10 cellular contexts compared by ENCODE assay signal in the genomic region with DNA sequence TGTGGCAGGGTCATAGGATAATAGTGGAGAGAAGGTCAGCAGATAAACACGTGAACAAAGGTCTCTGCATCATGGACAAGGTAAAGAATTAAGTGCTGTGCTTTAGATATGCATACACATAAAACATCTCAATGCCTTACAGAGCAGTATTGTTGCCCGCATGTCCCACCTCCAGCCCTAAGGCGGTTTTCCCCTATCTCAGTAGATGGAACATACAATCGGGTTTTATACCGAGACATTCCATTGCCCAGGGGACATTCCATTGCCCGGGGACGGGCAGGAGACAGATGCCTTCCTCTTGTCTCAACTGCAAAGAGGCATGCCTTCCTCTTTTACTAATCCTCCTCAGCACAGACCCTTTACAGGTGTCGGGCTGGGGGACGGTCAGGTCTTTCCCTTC. TPM values are rescaled to one million over a fixed set of nuclear protein-coding genes. Genes with fewer than 3 reads are reported as not detected.
A peak's percentile ranks its signal among the peaks of the same experiment; 100 is the strongest.
DNase-seq lines count a peak whose midpoint lies in the region; ATAC-seq, FAIRE-seq and TF ChIP-seq lines count a peak whose summit lies in the region.
"Not testable (repeated sequence)": the region's sequence is repeated elsewhere in the genome, so short reads cannot be mapped to it uniquely, and the experiment has no call there.
"Had no signal": no experiment of that assay in that cellular context is flagged by ENCODE, and none has a peak within 500 bp of the region (broad histone marks: within the 10 kb centered on the region; RNA-seq: fewer than 3 reads in every experiment).

No MANE protein-coding gene starts in this region.

- H3K4me1 Mint-ChIP-seq in type B pancreatic cell (ENCODE audit: unreplicated experiment): not testable (repeated sequence)

- CTCF ChIA-PET in HepG2 (lab: Yijun Ruan, JAX; ENCODE audit: low intra/inter-chr PET ratio, low total read pairs): interaction anchor here (1.4 kb wide), 1 partner anchor 67 kb away, joined by 5 read pairs; no protein-coding TSS in a partner anchor

- FAIRE-seq in HepG2 (lab: Jason Lieb, UNC): not testable (repeated sequence)

- not testable (repeated sequence) for H2BK12ac ChIP-seq in trophoblast cell (ENCODE audit: low read length)

- POLR2A ChIA-PET in HepG2 (lab: Yijun Ruan, JAX): not testable (repeated sequence)

- not testable (repeated sequence) for H3K27me3 Mint-ChIP-seq in type B pancreatic cell

- DNase-seq in ELF-1 (ENCODE audit: low read depth, low spot score) (peak; percentile 69), SK-MEL-5 (ENCODE audit: low read depth, low spot score) (peak; percentile 84), foreskin melanocyte (peak; percentile 26), trophoblast cell (peak; percentile 81 to 89)
- not testable (repeated sequence) for DNase-seq in HepG2 (ENCODE audit: low spot score); type B pancreatic cell (ENCODE audit: extremely low spot score, unreplicated experiment)

- H3K79me2 ChIP-seq in HepG2 (ENCODE audit: insufficient read depth, low read length); trophoblast cell (ENCODE audit: control insufficient read depth, insufficient read depth, low read length, poor library complexity): not testable (repeated sequence)

- H4K91ac ChIP-seq in trophoblast cell (ENCODE audit: low read depth, low read length): not testable (repeated sequence)

- not testable (repeated sequence) for H4K20me1 ChIP-seq in HepG2 (ENCODE audit: insufficient read depth, low read length)

- H4K8ac ChIP-seq in trophoblast cell (ENCODE audit: low read depth, low read length): not testable (repeated sequence)

- H3K4ac ChIP-seq in trophoblast cell (ENCODE audit: low read depth, low read length): not testable (repeated sequence)

- not testable (repeated sequence) for BruUV-seq in HepG2 (replicated peaks; lab: Mats Ljungman, UMichigan)

- H2BK5ac ChIP-seq in trophoblast cell (ENCODE audit: low read depth, low read length, poor library complexity): not testable (repeated sequence)

- in situ Hi-C loops in SK-MEL-5 (cut with HindIII; ENCODE audit: low pct_unique_long_range_greater_than_20kb, low sequenced_read_pairs); HepG2 (cut with HindIII; ENCODE audit: extremely low pct_ligation_motif_present, low pct_unique_long_range_greater_than_20kb): not testable (repeated sequence)

- not testable (repeated sequence) for H4K12ac ChIP-seq in trophoblast cell (ENCODE audit: low read depth, low read length)

- H3K18ac ChIP-seq in trophoblast cell (ENCODE audit: low read length): not testable (repeated sequence)

- H2BK120ac ChIP-seq in trophoblast cell (ENCODE audit: insufficient read depth, low read length, poor library complexity): not testable (repeated sequence)

- H2AFZ ChIP-seq in HepG2 (ENCODE audit: low read length); trophoblast cell (ENCODE audit: insufficient read depth, low read length, poor library complexity): not testable (repeated sequence)

- not testable (repeated sequence) for H3K23ac ChIP-seq in trophoblast cell (ENCODE audit: low read length)

- H3K4me3 Mint-ChIP-seq in type B pancreatic cell: peak overlapping the region; percentile 61

- intact Hi-C loops in HepG2 (cut with micrococcal nuclease; ENCODE audit: unreplicated experiment): not testable (repeated sequence)

- H3K27me3 ChIP-seq in HepG2 (ENCODE audit: control insufficient read depth in 1 of 2, insufficient read depth in 2 of 2, low read length in 2 of 2): peaks cover 0 to 13% of the 10 kb centered on the region in 2 experiments; a peak in 1 of 5 replicates
- H3K27me3 ChIP-seq in trophoblast cell (ENCODE audit: insufficient read depth, low read length): not testable (repeated sequence)

- H3K9me3 ChIP-seq in HepG2 (ENCODE audit: low read length); trophoblast cell (ENCODE audit: insufficient read depth, low read depth, low read length): not testable (repeated sequence)

- peaks cover 18% of the 10 kb centered on the region for H3K4me1 ChIP-seq in HepG2 (ENCODE audit: insufficient read depth, low read length)
- not testable (repeated sequence) for H3K4me1 ChIP-seq in trophoblast cell (ENCODE audit: control insufficient read depth in 1 of 2, insufficient read depth in 2 of 2, low read length in 2 of 2)

- H3K27ac Mint-ChIP-seq in type B pancreatic cell: peak overlapping the region; percentile 89

- not testable (repeated sequence) for TF ChIP-seq CTCF in HepG2 (CRISPR knock-in tag; IDR thresholded peaks at IDR 0.05); type B pancreatic cell (conservative IDR thresholded peaks at IDR 0.05)

- not testable (repeated sequence) for TF ChIP-seq EP300 in HepG2 (IDR thresholded peaks at IDR 0.05; ENCODE audit: low read depth in 2 of 2, low read length in 2 of 2); HepG2 (CRISPR knock-in tag; IDR thresholded peaks at IDR 0.05; ENCODE audit: borderline replicate concordance)

- not testable (repeated sequence) for TF ChIP-seq POLR2A in HepG2 (IDR thresholded peaks at IDR 0.05; ENCODE audit: insufficient read depth in 1 of 2, low read depth in 2 of 2, low read length in 2 of 2)

- not testable (repeated sequence) for H3K14ac ChIP-seq in trophoblast cell (ENCODE audit: low read length)

- 7% methylated on average over 9 of the region's 9 CpGs for WGBS in HepG2 (ENCODE audit: low lambda C conversion rate)
- no CpG with 5 or more reads among the region's 9 CpGs for WGBS in trophoblast cell (ENCODE audit: extremely low coverage, insufficient coverage, insufficient read length)

- not testable (repeated sequence) for ATAC-seq in HepG2

- H3K79me1 ChIP-seq in trophoblast cell (ENCODE audit: low read length): peaks cover 13% of the 10 kb centered on the region

- not testable (repeated sequence) for H3K9me3 Mint-ChIP-seq in type B pancreatic cell

- H3K27ac ChIP-seq in HepG2 (ENCODE audit: extremely low read length, insufficient read depth, low read length); trophoblast cell (ENCODE audit: low read depth, low read length): not testable (repeated sequence)

- H3K4me3 ChIP-seq in HepG2 (replicated peaks in 1 of 3; ENCODE audit: insufficient read depth in 1 of 3, low read depth in 2 of 3, low read length in 3 of 3); trophoblast cell (ENCODE audit: low read depth, low read length): not testable (repeated sequence)

- H2AK5ac ChIP-seq in trophoblast cell (ENCODE audit: low read length): not testable (repeated sequence)

- not testable (repeated sequence) for H3K36me3 Mint-ChIP-seq in type B pancreatic cell

- H3K9ac ChIP-seq in HepG2 (ENCODE audit: insufficient read depth, low read depth, low read length); trophoblast cell (ENCODE audit: low read length): not testable (repeated sequence)

- peak overlapping the region; percentile 27; the same call in 1 of the 2 replicates for H3K4me2 ChIP-seq in HepG2 (ENCODE audit: low read depth, low read length)
- not testable (repeated sequence) for H3K4me2 ChIP-seq in trophoblast cell (ENCODE audit: low read length)

- not testable (repeated sequence) for H3K36me3 ChIP-seq in HepG2 (replicated peaks in 1 of 2; ENCODE audit: control insufficient read depth in 1 of 2, insufficient read depth in 2 of 2, low read length in 2 of 2); trophoblast cell (ENCODE audit: control insufficient read depth in 1 of 2, insufficient read depth in 2 of 2, low read length in 2 of 2)

- not testable (repeated sequence) for TF ChIP-seq RAD21 in HepG2 (CRISPR knock-in tag; IDR thresholded peaks at IDR 0.05)

RNA-seq across cellular contexts. Expression of a gene that starts 4.1 kb away (rescaled TPM):
- total RNA-seq in SK-MEL-5 (2014; rRNA removed; shearing (Covaris generic)): 125 and 127 TPM in 2 replicates
- polyA plus RNA-seq in SK-MEL-5 (2015; cell fraction: cytosol; rRNA removed): 178 and 189 TPM in 2 replicates
- polyA plus RNA-seq in SK-MEL-5 (2015; cell fraction: nucleus; rRNA removed): 154 and 177 TPM in 2 replicates
- 30.3 and 32.1 TPM in 2 replicates for total RNA-seq in HepG2 (2016; rRNA removed; fragmentation: Illumina TruSeq; extraction: Trizol)
- total RNA-seq in HepG2 (2016; cell fraction: cytosol; rRNA removed; fragmentation: Illumina TruSeq; extraction: Trizol; ENCODE audit: low read depth): 19.4 and 22.8 TPM in 2 replicates
- total RNA-seq in HepG2 (2016; cell fraction: insoluble cytoplasmic fraction; rRNA removed; fragmentation: Illumina TruSeq; extraction: Trizol): 31.0 and 32.4 TPM in 2 replicates
- 23.0 and 24.2 TPM in 2 replicates for total RNA-seq in HepG2 (2016; cell fraction: membrane; rRNA removed; fragmentation: Illumina TruSeq; extraction: Trizol)
- total RNA-seq in HepG2 (2016; cell fraction: nucleus; rRNA removed; fragmentation: Illumina TruSeq; extraction: Trizol): 15.6 and 16.2 TPM in 2 replicates
- 48.7 and 55.5 TPM in 2 replicates for polyA plus RNA-seq in HepG2 (2011; rRNA removed)
- 24.5 and 32.1 TPM in 2 replicates for polyA plus RNA-seq in HepG2 (2011; cell fraction: cytosol; rRNA removed)
- 33.9 and 36.3 TPM in 2 replicates for polyA plus RNA-seq in HepG2 (2011; cell fraction: nucleus; rRNA removed)
- 23.0 and 27.6 TPM in 2 replicates for polyA plus RNA-seq in HepG2 (2012)
- 12.3 and 13.4 TPM in 2 replicates for polyA plus RNA-seq in HepG2 (2016; cell fraction: cytosol; fragmentation: Illumina TruSeq; extraction: Trizol; ENCODE audit: low read depth)
- 42.6 and 42.9 TPM in 2 replicates for polyA plus RNA-seq in HepG2 (2016; cell fraction: insoluble cytoplasmic fraction; fragmentation: Illumina TruSeq; extraction: Trizol; ENCODE audit: low read depth)
- polyA plus RNA-seq in HepG2 (2016; cell fraction: membrane; fragmentation: Illumina TruSeq; extraction: Trizol; ENCODE audit: low read depth): 17.8 TPM in 2 replicates
- polyA plus RNA-seq in HepG2 (2016; cell fraction: nucleus; fragmentation: Illumina TruSeq; extraction: Trizol; ENCODE audit: insufficient read depth, low read depth): 39.3 and 39.8 TPM in 2 replicates
- 49.6 and 51.5 TPM in 2 replicates for polyA minus RNA-seq in HepG2 (2011; rRNA and poly(A)+ RNA removed; ENCODE audit: low replicate concordance)
- 11.9 and 14.9 TPM in 2 replicates for polyA minus RNA-seq in HepG2 (2011; cell fraction: cytosol; rRNA and poly(A)+ RNA removed)
- polyA minus RNA-seq in HepG2 (2011; cell fraction: nucleus; rRNA and poly(A)+ RNA removed): 5.7 and 11.1 TPM in 2 replicates
- 40.2 and 42.5 TPM in 2 replicates for polyA plus RNA-seq in trophoblast cell (2013)
- total RNA-seq in type B pancreatic cell (ENCODE audit: low replicate concordance): 50.9 and 55.0 TPM in 2 replicates

RNA-seq across cellular contexts. Expression of a gene that starts 32.2 kb away (rescaled TPM):
- total RNA-seq in SK-MEL-5 (2014; rRNA removed; shearing (Covaris generic)): 0.24 and 0.71 TPM in 2 replicates
- polyA plus RNA-seq in SK-MEL-5 (2015; cell fraction: cytosol; rRNA removed): 0.46 TPM in 1 of 2 replicates, not detected in the other
- polyA plus RNA-seq in SK-MEL-5 (2015; cell fraction: nucleus; rRNA removed): not detected in 2 replicates
- 2.5 and 2.8 TPM in 2 replicates for total RNA-seq in HepG2 (2016; rRNA removed; fragmentation: Illumina TruSeq; extraction: Trizol)
- 0.71 and 0.79 TPM in 2 replicates for total RNA-seq in HepG2 (2016; cell fraction: cytosol; rRNA removed; fragmentation: Illumina TruSeq; extraction: Trizol; ENCODE audit: low read depth)
- total RNA-seq in HepG2 (2016; cell fraction: insoluble cytoplasmic fraction; rRNA removed; fragmentation: Illumina TruSeq; extraction: Trizol): 2.8 and 3.0 TPM in 2 replicates
- 1.1 TPM in 2 replicates for total RNA-seq in HepG2 (2016; cell fraction: membrane; rRNA removed; fragmentation: Illumina TruSeq; extraction: Trizol)
- total RNA-seq in HepG2 (2016; cell fraction: nucleus; rRNA removed; fragmentation: Illumina TruSeq; extraction: Trizol): 1.1 and 1.7 TPM in 2 replicates
- polyA plus RNA-seq in HepG2 (2011; rRNA removed): 10.4 and 19.6 TPM in 2 replicates
- polyA plus RNA-seq in HepG2 (2011; cell fraction: cytosol; rRNA removed): 11.0 and 15.5 TPM in 2 replicates
- 4.8 and 7.9 TPM in 2 replicates for polyA plus RNA-seq in HepG2 (2011; cell fraction: nucleus; rRNA removed)
- 9.7 and 16.5 TPM in 2 replicates for polyA plus RNA-seq in HepG2 (2012)
- 0.90 and 1.2 TPM in 2 replicates for polyA plus RNA-seq in HepG2 (2016; cell fraction: cytosol; fragmentation: Illumina TruSeq; extraction: Trizol; ENCODE audit: low read depth)
- polyA plus RNA-seq in HepG2 (2016; cell fraction: insoluble cytoplasmic fraction; fragmentation: Illumina TruSeq; extraction: Trizol; ENCODE audit: low read depth): 4.1 and 5.5 TPM in 2 replicates
- polyA plus RNA-seq in HepG2 (2016; cell fraction: membrane; fragmentation: Illumina TruSeq; extraction: Trizol; ENCODE audit: low read depth): 1.00 and 1.2 TPM in 2 replicates
- 1.8 and 2.8 TPM in 2 replicates for polyA plus RNA-seq in HepG2 (2016; cell fraction: nucleus; fragmentation: Illumina TruSeq; extraction: Trizol; ENCODE audit: insufficient read depth, low read depth)
- polyA minus RNA-seq in HepG2 (2011; rRNA and poly(A)+ RNA removed; ENCODE audit: low replicate concordance): 9.9 TPM in 1 of 2 replicates, not detected in the other
- polyA minus RNA-seq in HepG2 (2011; cell fraction: cytosol; rRNA and poly(A)+ RNA removed): 3.8 and 7.9 TPM in 2 replicates
- 2.4 and 5.2 TPM in 2 replicates for polyA minus RNA-seq in HepG2 (2011; cell fraction: nucleus; rRNA and poly(A)+ RNA removed)
- polyA plus RNA-seq in trophoblast cell (2013): 0.11 TPM in 2 replicates
- total RNA-seq in type B pancreatic cell (ENCODE audit: low replicate concordance): 0.60 and 1.6 TPM in 2 replicates
- total RNA-seq: CD4-positive, alpha-beta T cell; CD8-positive, alpha-beta memory T cell; Daoy had no signal
- polyA plus RNA-seq: CD14-positive monocyte; CD8-positive, alpha-beta memory T cell had no signal

RNA-seq across cellular contexts. Expression of a gene that starts 37.8 kb away (rescaled TPM):
- 4.2 and 4.4 TPM in 2 replicates for total RNA-seq in SK-MEL-5 (2014; rRNA removed; shearing (Covaris generic))
- 2.6 and 4.1 TPM in 2 replicates for polyA plus RNA-seq in SK-MEL-5 (2015; cell fraction: cytosol; rRNA removed)
- 122 and 139 TPM in 2 replicates for polyA plus RNA-seq in SK-MEL-5 (2015; cell fraction: nucleus; rRNA removed)
- 1.9 and 9.5 TPM in 2 replicates for total RNA-seq in HepG2 (2016; rRNA removed; fragmentation: Illumina TruSeq; extraction: Trizol)
- 2.5 and 4.8 TPM in 2 replicates for total RNA-seq in HepG2 (2016; cell fraction: cytosol; rRNA removed; fragmentation: Illumina TruSeq; extraction: Trizol; ENCODE audit: low read depth)
- 3.0 and 10.9 TPM in 2 replicates for total RNA-seq in HepG2 (2016; cell fraction: insoluble cytoplasmic fraction; rRNA removed; fragmentation: Illumina TruSeq; extraction: Trizol)
- total RNA-seq in HepG2 (2016; cell fraction: membrane; rRNA removed; fragmentation: Illumina TruSeq; extraction: Trizol): 2.5 and 4.3 TPM in 2 replicates
- 18.5 and 22.1 TPM in 2 replicates for total RNA-seq in HepG2 (2016; cell fraction: nucleus; rRNA removed; fragmentation: Illumina TruSeq; extraction: Trizol)
- polyA plus RNA-seq in HepG2 (2011; rRNA removed): 51.2 and 59.3 TPM in 2 replicates
- 10.0 and 13.7 TPM in 2 replicates for polyA plus RNA-seq in HepG2 (2011; cell fraction: cytosol; rRNA removed)
- 463 and 502 TPM in 2 replicates for polyA plus RNA-seq in HepG2 (2011; cell fraction: nucleus; rRNA removed)
- 30.3 and 36.9 TPM in 2 replicates for polyA plus RNA-seq in HepG2 (2012)
- 0.27 and 0.43 TPM in 2 replicates for polyA plus RNA-seq in HepG2 (2016; cell fraction: cytosol; fragmentation: Illumina TruSeq; extraction: Trizol; ENCODE audit: low read depth)
- polyA plus RNA-seq in HepG2 (2016; cell fraction: insoluble cytoplasmic fraction; fragmentation: Illumina TruSeq; extraction: Trizol; ENCODE audit: low read depth): 2.5 and 2.6 TPM in 2 replicates
- 0.88 and 2.6 TPM in 2 replicates for polyA plus RNA-seq in HepG2 (2016; cell fraction: membrane; fragmentation: Illumina TruSeq; extraction: Trizol; ENCODE audit: low read depth)
- 92.7 and 95.3 TPM in 2 replicates for polyA plus RNA-seq in HepG2 (2016; cell fraction: nucleus; fragmentation: Illumina TruSeq; extraction: Trizol; ENCODE audit: insufficient read depth, low read depth)
- polyA minus RNA-seq in HepG2 (2011; rRNA and poly(A)+ RNA removed; ENCODE audit: low replicate concordance): 42.0 and 56.1 TPM in 2 replicates
- 3.3 and 3.7 TPM in 2 replicates for polyA minus RNA-seq in HepG2 (2011; cell fraction: cytosol; rRNA and poly(A)+ RNA removed)
- polyA minus RNA-seq in HepG2 (2011; cell fraction: nucleus; rRNA and poly(A)+ RNA removed): 83.4 and 89.9 TPM in 2 replicates
- 11.9 and 12.1 TPM in 2 replicates for polyA plus RNA-seq in trophoblast cell (2013)
- 25.8 and 42.2 TPM in 2 replicates for total RNA-seq in type B pancreatic cell (ENCODE audit: low replicate concordance)

RNA-seq across cellular contexts. Expression of a gene that starts 42.5 kb away (rescaled TPM):
- total RNA-seq in SK-MEL-5 (2014; rRNA removed; shearing (Covaris generic)): 42.9 and 45.2 TPM in 2 replicates
- 53.2 and 61.3 TPM in 2 replicates for polyA plus RNA-seq in SK-MEL-5 (2015; cell fraction: cytosol; rRNA removed)
- 13.6 and 20.1 TPM in 2 replicates for polyA plus RNA-seq in SK-MEL-5 (2015; cell fraction: nucleus; rRNA removed)
- total RNA-seq in HepG2 (2016; rRNA removed; fragmentation: Illumina TruSeq; extraction: Trizol) (40.9 and 50.9 TPM in 2 replicates), type B pancreatic cell (ENCODE audit: low replicate concordance) (35.4 and 40.4 TPM in 2 replicates)
- total RNA-seq in HepG2 (2016; cell fraction: cytosol; rRNA removed; fragmentation: Illumina TruSeq; extraction: Trizol; ENCODE audit: low read depth): 30.5 and 31.6 TPM in 2 replicates
- total RNA-seq in HepG2 (2016; cell fraction: insoluble cytoplasmic fraction; rRNA removed; fragmentation: Illumina TruSeq; extraction: Trizol): 39.2 and 48.3 TPM in 2 replicates
- 58.9 and 62.5 TPM in 2 replicates for total RNA-seq in HepG2 (2016; cell fraction: membrane; rRNA removed; fragmentation: Illumina TruSeq; extraction: Trizol)
- 26.1 and 35.8 TPM in 2 replicates for total RNA-seq in HepG2 (2016; cell fraction: nucleus; rRNA removed; fragmentation: Illumina TruSeq; extraction: Trizol)
- polyA plus RNA-seq in HepG2 (2011; rRNA removed): 49.9 and 59.1 TPM in 2 replicates
- 62.8 and 77.2 TPM in 2 replicates for polyA plus RNA-seq in HepG2 (2011; cell fraction: cytosol; rRNA removed)
- polyA plus RNA-seq in HepG2 (2011; cell fraction: nucleus; rRNA removed): 15.6 and 21.2 TPM in 2 replicates
- polyA plus RNA-seq in HepG2 (2012): 51.5 and 51.6 TPM in 2 replicates
- 34.8 and 36.6 TPM in 2 replicates for polyA plus RNA-seq in HepG2 (2016; cell fraction: cytosol; fragmentation: Illumina TruSeq; extraction: Trizol; ENCODE audit: low read depth)
- 49.7 and 50.5 TPM in 2 replicates for polyA plus RNA-seq in HepG2 (2016; cell fraction: insoluble cytoplasmic fraction; fragmentation: Illumina TruSeq; extraction: Trizol; ENCODE audit: low read depth)
- polyA plus RNA-seq in HepG2 (2016; cell fraction: membrane; fragmentation: Illumina TruSeq; extraction: Trizol; ENCODE audit: low read depth): 63.1 and 68.7 TPM in 2 replicates
- 55.7 and 65.1 TPM in 2 replicates for polyA plus RNA-seq in HepG2 (2016; cell fraction: nucleus; fragmentation: Illumina TruSeq; extraction: Trizol; ENCODE audit: insufficient read depth, low read depth)
- polyA minus RNA-seq in HepG2 (2011; rRNA and poly(A)+ RNA removed; ENCODE audit: low replicate concordance): 106 and 114 TPM in 2 replicates
- 28.1 and 40.9 TPM in 2 replicates for polyA minus RNA-seq in HepG2 (2011; cell fraction: cytosol; rRNA and poly(A)+ RNA removed)
- polyA minus RNA-seq in HepG2 (2011; cell fraction: nucleus; rRNA and poly(A)+ RNA removed): 16.2 and 24.0 TPM in 2 replicates
- 19.5 and 20.3 TPM in 2 replicates for polyA plus RNA-seq in trophoblast cell (2013)

RNA-seq across cellular contexts. Expression of a gene that starts 54.8 kb away (rescaled TPM):
- 0.05 and 0.29 TPM in 2 replicates for total RNA-seq in SK-MEL-5 (2014; rRNA removed; shearing (Covaris generic))
- polyA plus RNA-seq in SK-MEL-5 (2015; cell fraction: cytosol; rRNA removed): 1.1 and 1.9 TPM in 2 replicates
- 5.8 and 9.9 TPM in 2 replicates for polyA plus RNA-seq in SK-MEL-5 (2015; cell fraction: nucleus; rRNA removed)
- total RNA-seq in HepG2 (2016; rRNA removed; fragmentation: Illumina TruSeq; extraction: Trizol): 6.7 and 14.5 TPM in 2 replicates
- 2.7 and 3.5 TPM in 2 replicates for total RNA-seq in HepG2 (2016; cell fraction: cytosol; rRNA removed; fragmentation: Illumina TruSeq; extraction: Trizol; ENCODE audit: low read depth)
- 6.0 and 11.8 TPM in 2 replicates for total RNA-seq in HepG2 (2016; cell fraction: insoluble cytoplasmic fraction; rRNA removed; fragmentation: Illumina TruSeq; extraction: Trizol)
- 4.7 and 5.3 TPM in 2 replicates for total RNA-seq in HepG2 (2016; cell fraction: membrane; rRNA removed; fragmentation: Illumina TruSeq; extraction: Trizol)
- total RNA-seq in HepG2 (2016; cell fraction: nucleus; rRNA removed; fragmentation: Illumina TruSeq; extraction: Trizol): 15.9 and 16.0 TPM in 2 replicates
- polyA plus RNA-seq in HepG2 (2011; rRNA removed): 24.1 and 36.3 TPM in 2 replicates
- 12.1 and 13.8 TPM in 2 replicates for polyA plus RNA-seq in HepG2 (2011; cell fraction: cytosol; rRNA removed)
- 99.7 and 101 TPM in 2 replicates for polyA plus RNA-seq in HepG2 (2011; cell fraction: nucleus; rRNA removed)
- 13.7 and 18.1 TPM in 2 replicates for polyA plus RNA-seq in HepG2 (2012)
- 2.0 and 2.3 TPM in 2 replicates for polyA plus RNA-seq in HepG2 (2016; cell fraction: cytosol; fragmentation: Illumina TruSeq; extraction: Trizol; ENCODE audit: low read depth)
- 7.0 and 8.1 TPM in 2 replicates for polyA plus RNA-seq in HepG2 (2016; cell fraction: insoluble cytoplasmic fraction; fragmentation: Illumina TruSeq; extraction: Trizol; ENCODE audit: low read depth)
- polyA plus RNA-seq in HepG2 (2016; cell fraction: membrane; fragmentation: Illumina TruSeq; extraction: Trizol; ENCODE audit: low read depth): 3.3 and 3.7 TPM in 2 replicates
- polyA plus RNA-seq in HepG2 (2016; cell fraction: nucleus; fragmentation: Illumina TruSeq; extraction: Trizol; ENCODE audit: insufficient read depth, low read depth): 31.0 and 39.3 TPM in 2 replicates
- polyA minus RNA-seq in HepG2 (2011; rRNA and poly(A)+ RNA removed; ENCODE audit: low replicate concordance): 2.4 and 35.1 TPM in 2 replicates
- polyA minus RNA-seq in HepG2 (2011; cell fraction: cytosol; rRNA and poly(A)+ RNA removed): 6.0 and 7.9 TPM in 2 replicates
- 22.7 and 33.4 TPM in 2 replicates for polyA minus RNA-seq in HepG2 (2011; cell fraction: nucleus; rRNA and poly(A)+ RNA removed)
- polyA plus RNA-seq in trophoblast cell (2013): 5.2 and 5.9 TPM in 2 replicates
- 13.6 and 24.3 TPM in 2 replicates for total RNA-seq in type B pancreatic cell (ENCODE audit: low replicate concordance)
- polyA plus RNA-seq: CD14-positive monocyte had no signal
